27 cellular contexts compared by ENCODE assay signal in genomic region chr16:7423436-7423941, GRCh38.
"Had no signal": no experiment of that assay in that cellular context is flagged by ENCODE, and none has a peak within 500 bp of the region (broad histone marks: within the 10 kb centered on the region; RNA-seq: fewer than 3 reads in every experiment).

No MANE protein-coding gene starts in this region.

- H3K36me3 ChIP-seq: cardiac muscle cell had no signal

- H3K4me1 Mint-ChIP-seq: activated CD4-positive, alpha-beta memory T cell treated with anti-CD3 and anti-CD28 coated beads, Interleukin-2, amount 10 ng/mL, durations not matched to agents 7 days and 5 days; activated CD4-positive, alpha-beta T cell treated with anti-CD3 and anti-CD28 coated beads for 36 hours; activated T-helper 17 cell treated with anti-CD3 and anti-CD28 coated beads, Interleukin-2, amount 50 U/mL, for 72 hours; IgD-negative memory B cell; T-cell had no signal

- H3K36me3 Mint-ChIP-seq: activated naive CD8-positive, alpha-beta T cell; brain; IgD-negative memory B cell; T-cell had no signal

- H3K27ac ChIP-seq: cardiac muscle cell, PC-9 had no signal

- H3K27ac Mint-ChIP-seq: activated CD4-positive, alpha-beta memory T cell treated with anti-CD3 and anti-CD28 coated beads, Interleukin-2, amount 10 ng/mL, durations not matched to agents 7 days and 5 days; activated CD4-positive, alpha-beta T cell treated with anti-CD3 and anti-CD28 coated beads for 36 hours; activated naive CD4-positive, alpha-beta T cell treated with anti-CD3 and anti-CD28 coated beads for 36 hours; activated naive CD8-positive, alpha-beta T cell; activated T-helper 17 cell treated with anti-CD3 and anti-CD28 coated beads, Interleukin-2, amount 50 U/mL, for 72 hours; IgD-negative memory B cell; T-cell had no signal

- H3K4me3 ChIP-seq: cardiac muscle cell, PC-9 had no signal

- H3K27me3 ChIP-seq: cardiac muscle cell had no signal

- DNase-seq: activated CD4-positive, alpha-beta memory T cell treated with anti-CD3 and anti-CD28 coated beads, Interleukin-2, amount 10 ng/mL, durations not matched to agents 7 days and 5 days; activated CD4-positive, alpha-beta T cell treated with anti-CD3 and anti-CD28 coated beads for 36 hours; activated CD4-positive, alpha-beta T cell treated with anti-CD3 and anti-CD28 coated beads, Interleukin-2, amount 50 U/mL, for 1 hour; activated gamma-delta T cell; activated naive CD4-positive, alpha-beta T cell treated with anti-CD3 and anti-CD28 coated beads for 36 hours; activated T-cell treated with anti-CD3 and anti-CD28 coated beads for 4 hours; activated T-cell treated with anti-CD3 and anti-CD28 coated beads, Interleukin-2, amount 50 U/mL, for 48 hours; cerebellar nuclear complex; KG1; NCI-H1105; NCI-H1436; NCI-H187 treated with DMSO at 0.1 percent for 48 hours; NCI-H2081 treated with DMSO at 0.1 percent for 48 hours; NCI-H2171; NCI-H2227 treated with DMSO at 0.1 percent for 48 hours; NCI-H446 treated with DMSO at 0.1 percent for 48 hours; NCI-H524 treated with DMSO at 0.1 percent for 48 hours; NK-92 treated with Interleukin-12 subunit alpha and Interleukin-12 subunit beta, amount 100 ng/mL, for 24 hours; PC-9; SIG-M5; T-cell; T1000 had no signal

- H3K27me3 Mint-ChIP-seq: activated CD4-positive, alpha-beta memory T cell treated with anti-CD3 and anti-CD28 coated beads, Interleukin-2, amount 10 ng/mL, durations not matched to agents 7 days and 5 days; activated CD4-positive, alpha-beta T cell treated with anti-CD3 and anti-CD28 coated beads for 36 hours; activated naive CD8-positive, alpha-beta T cell; activated T-helper 17 cell treated with anti-CD3 and anti-CD28 coated beads, Interleukin-2, amount 50 U/mL, for 72 hours; IgD-negative memory B cell; T-cell had no signal

- H3K4me3 Mint-ChIP-seq: activated CD4-positive, alpha-beta memory T cell treated with anti-CD3 and anti-CD28 coated beads, Interleukin-2, amount 10 ng/mL, durations not matched to agents 7 days and 5 days; activated CD4-positive, alpha-beta T cell treated with anti-CD3 and anti-CD28 coated beads for 36 hours; activated naive CD4-positive, alpha-beta T cell treated with anti-CD3 and anti-CD28 coated beads for 36 hours; activated naive CD8-positive, alpha-beta T cell; activated T-helper 17 cell treated with anti-CD3 and anti-CD28 coated beads, Interleukin-2, amount 50 U/mL, for 72 hours; IgD-negative memory B cell; T-cell had no signal
